ENCODE assay signal across 1 cellular context in the genomic region with DNA sequence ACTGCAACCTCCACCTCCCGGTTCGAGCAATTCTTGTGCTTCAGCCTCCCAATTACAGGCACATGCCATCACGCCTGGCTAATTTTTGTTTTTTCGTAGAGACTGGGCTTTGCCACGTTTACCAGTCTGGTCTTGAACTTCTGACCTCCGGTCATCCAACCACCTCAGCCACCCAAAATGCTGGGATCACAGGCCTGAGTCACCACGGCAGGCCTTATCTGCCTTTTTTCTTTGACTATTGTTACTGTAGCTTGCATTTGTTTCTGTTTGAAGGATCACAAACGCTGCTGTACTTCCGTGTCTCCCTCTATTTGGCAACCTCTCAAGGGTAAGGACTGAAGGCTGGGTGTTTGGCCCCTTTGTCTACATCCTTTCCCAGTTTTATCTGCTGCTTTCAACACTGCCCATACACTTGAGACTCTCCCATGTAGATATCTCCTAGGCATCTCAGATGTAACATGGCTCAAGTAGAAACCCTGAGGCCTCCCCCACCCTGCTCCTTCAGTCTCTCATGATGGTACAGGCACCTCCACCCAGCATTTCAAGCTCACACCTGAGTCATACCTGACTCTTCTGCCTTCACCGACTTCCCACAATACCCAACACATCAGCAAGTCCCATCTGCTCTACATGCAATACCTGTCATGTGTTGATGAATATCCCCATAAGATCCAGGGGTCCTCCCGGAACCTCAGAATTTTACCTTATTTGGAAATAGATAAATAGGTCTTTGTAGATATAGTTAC.
A peak's percentile ranks its signal among the peaks of the same experiment; 100 is the strongest.
TF ChIP-seq lines count a peak whose summit lies in the region.

No MANE protein-coding gene starts in this region.

TF ChIP-seq in HepG2, 621 proteins besides CTCF, POLR2A, EP300 and RAD21 (continued from another document and continues in another):
- TF ChIP-seq, protein P1, sequence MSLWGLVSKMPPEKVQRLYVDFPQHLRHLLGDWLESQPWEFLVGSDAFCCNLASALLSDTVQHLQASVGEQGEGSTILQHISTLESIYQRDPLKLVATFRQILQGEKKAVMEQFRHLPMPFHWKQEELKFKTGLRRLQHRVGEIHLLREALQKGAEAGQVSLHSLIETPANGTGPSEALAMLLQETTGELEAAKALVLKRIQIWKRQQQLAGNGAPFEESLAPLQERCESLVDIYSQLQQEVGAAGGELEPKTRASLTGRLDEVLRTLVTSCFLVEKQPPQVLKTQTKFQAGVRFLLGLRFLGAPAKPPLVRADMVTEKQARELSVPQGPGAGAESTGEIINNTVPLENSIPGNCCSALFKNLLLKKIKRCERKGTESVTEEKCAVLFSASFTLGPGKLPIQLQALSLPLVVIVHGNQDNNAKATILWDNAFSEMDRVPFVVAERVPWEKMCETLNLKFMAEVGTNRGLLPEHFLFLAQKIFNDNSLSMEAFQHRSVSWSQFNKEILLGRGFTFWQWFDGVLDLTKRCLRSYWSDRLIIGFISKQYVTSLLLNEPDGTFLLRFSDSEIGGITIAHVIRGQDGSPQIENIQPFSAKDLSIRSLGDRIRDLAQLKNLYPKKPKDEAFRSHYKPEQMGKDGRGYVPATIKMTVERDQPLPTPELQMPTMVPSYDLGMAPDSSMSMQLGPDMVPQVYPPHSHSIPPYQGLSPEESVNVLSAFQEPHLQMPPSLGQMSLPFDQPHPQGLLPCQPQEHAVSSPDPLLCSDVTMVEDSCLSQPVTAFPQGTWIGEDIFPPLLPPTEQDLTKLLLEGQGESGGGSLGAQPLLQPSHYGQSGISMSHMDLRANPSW (CRISPR knock-in tag; IDR thresholded peaks at IDR 0.05; ENCODE audit: borderline replicate concordance), result no peak
- TF ChIP-seq RFXAP (CRISPR knock-in tag; IDR thresholded peaks at IDR 0.05; ENCODE audit: borderline replicate concordance) (0 out of 2 replicates have a peak, but pooled peaks have one; percentile 19), ZNF550 (CRISPR knock-in tag; IDR thresholded peaks at IDR 0.05; ENCODE audit: borderline replicate concordance) (no peak), CCDC6 (CRISPR knock-in tag; IDR thresholded peaks at IDR 0.05) (no peak), DRAP1 (CRISPR knock-in tag; IDR thresholded peaks at IDR 0.05) (no peak), ETV6 (CRISPR knock-in tag; conservative IDR thresholded peaks at IDR 0.05) (no peak), SNAPC2 (CRISPR knock-in tag; IDR thresholded peaks at IDR 0.05) (no peak), HNRNPH1 (optimal IDR thresholded peaks at IDR 0.05; ENCODE audit: low read depth, low read length) (no peak), ZNF790 (CRISPR knock-in tag; IDR thresholded peaks at IDR 0.05; ENCODE audit: borderline replicate concordance) (no peak), NR2F2 (IDR thresholded peaks at IDR 0.05; ENCODE audit: borderline replicate concordance, low read depth) (no peak), TCF7 (IDR thresholded peaks at IDR 0.05; ENCODE audit: low read depth) (peak; percentile 57), NR1H2 (CRISPR knock-in tag; IDR thresholded peaks at IDR 0.05; ENCODE audit: borderline replicate concordance, low read depth) (no peak), RORA (CRISPR knock-in tag; IDR thresholded peaks at IDR 0.05) (no peak), ZNF850 (CRISPR knock-in tag; conservative IDR thresholded peaks at IDR 0.05) (no peak), RFX1 (IDR thresholded peaks at IDR 0.05) (no peak), ZNF101 (CRISPR knock-in tag; IDR thresholded peaks at IDR 0.05; ENCODE audit: borderline replicate concordance, low read depth) (no peak), SALL1 (CRISPR knock-in tag; IDR thresholded peaks at IDR 0.05) (peak; percentile 29; the same call in 1 of the 2 replicates), SAP130 (CRISPR knock-in tag; IDR thresholded peaks at IDR 0.05; ENCODE audit: low read depth) (0 out of 2 replicates have a peak, but pooled peaks have one; percentile 32), ZNF136 (CRISPR knock-in tag; IDR thresholded peaks at IDR 0.05; ENCODE audit: low read depth) (no peak), PCBP1 (IDR thresholded peaks at IDR 0.05; ENCODE audit: borderline replicate concordance, low read depth, low read length) (no peak), PAX8 (CRISPR knock-in tag; IDR thresholded peaks at IDR 0.05; ENCODE audit: borderline replicate concordance) (no peak), SOX13 (IDR thresholded peaks at IDR 0.05) (peak; percentile 88), SOX13 (CRISPR knock-in tag; conservative IDR thresholded peaks at IDR 0.05 in 1 of 2, IDR thresholded peaks at IDR 0.05 in 1 of 2) (peak in 1 of 2 experiments; percentile 97; a peak in 2 of 4 replicates), ZBTB3 (CRISPR knock-in tag; IDR thresholded peaks at IDR 0.05; ENCODE audit: borderline replicate concordance, low read depth) (no peak), CBFB (CRISPR knock-in tag; IDR thresholded peaks at IDR 0.05) (no peak), FLYWCH1 (CRISPR knock-in tag; IDR thresholded peaks at IDR 0.05) (no peak), NR2C2 (CRISPR knock-in tag; IDR thresholded peaks at IDR 0.05; ENCODE audit: borderline replicate concordance) (peak; percentile 25; the same call in 1 of the 2 replicates), ZNF776 (CRISPR knock-in tag; IDR thresholded peaks at IDR 0.05) (no peak), ZBTB33 (CRISPR knock-in tag; IDR thresholded peaks at IDR 0.05) (no peak), ZZZ3 (CRISPR knock-in tag; IDR thresholded peaks at IDR 0.05; ENCODE audit: borderline replicate concordance) (no peak), ZMYM4 (CRISPR knock-in tag; IDR thresholded peaks at IDR 0.05) (no peak), TBP (CRISPR knock-in tag; IDR thresholded peaks at IDR 0.05) (no peak), EHMT2 (IDR thresholded peaks at IDR 0.05; ENCODE audit: borderline replicate concordance, low read depth, low read length) (peak; percentile 27; the same call in 1 of the 2 replicates), TGIF2 (CRISPR knock-in tag; IDR thresholded peaks at IDR 0.05) (no peak), ZNF672 (CRISPR knock-in tag; IDR thresholded peaks at IDR 0.05) (no peak), HDAC2 (CRISPR knock-in tag; IDR thresholded peaks at IDR 0.05) (peak; percentile 57), MTA3 (CRISPR knock-in tag; IDR thresholded peaks at IDR 0.05) (no peak), FOXO4 (CRISPR knock-in tag; conservative IDR thresholded peaks at IDR 0.05) (no peak), PRDM15 (CRISPR knock-in tag; IDR thresholded peaks at IDR 0.05) (no peak)
- TF ChIP-seq, protein P2, sequence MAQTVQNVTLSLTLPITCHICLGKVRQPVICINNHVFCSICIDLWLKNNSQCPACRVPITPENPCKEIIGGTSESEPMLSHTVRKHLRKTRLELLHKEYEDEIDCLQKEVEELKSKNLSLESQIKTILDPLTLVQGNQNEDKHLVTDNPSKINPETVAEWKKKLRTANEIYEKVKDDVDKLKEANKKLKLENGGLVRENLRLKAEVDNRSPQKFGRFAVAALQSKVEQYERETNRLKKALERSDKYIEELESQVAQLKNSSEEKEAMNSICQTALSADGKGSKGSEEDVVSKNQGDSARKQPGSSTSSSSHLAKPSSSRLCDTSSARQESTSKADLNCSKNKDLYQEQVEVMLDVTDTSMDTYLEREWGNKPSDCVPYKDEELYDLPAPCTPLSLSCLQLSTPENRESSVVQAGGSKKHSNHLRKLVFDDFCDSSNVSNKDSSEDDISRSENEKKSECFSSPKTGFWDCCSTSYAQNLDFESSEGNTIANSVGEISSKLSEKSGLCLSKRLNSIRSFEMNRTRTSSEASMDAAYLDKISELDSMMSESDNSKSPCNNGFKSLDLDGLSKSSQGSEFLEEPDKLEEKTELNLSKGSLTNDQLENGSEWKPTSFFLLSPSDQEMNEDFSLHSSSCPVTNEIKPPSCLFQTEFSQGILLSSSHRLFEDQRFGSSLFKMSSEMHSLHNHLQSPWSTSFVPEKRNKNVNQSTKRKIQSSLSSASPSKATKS (CRISPR knock-in tag; IDR thresholded peaks at IDR 0.05), result no peak
- TF ChIP-seq, protein P3, sequence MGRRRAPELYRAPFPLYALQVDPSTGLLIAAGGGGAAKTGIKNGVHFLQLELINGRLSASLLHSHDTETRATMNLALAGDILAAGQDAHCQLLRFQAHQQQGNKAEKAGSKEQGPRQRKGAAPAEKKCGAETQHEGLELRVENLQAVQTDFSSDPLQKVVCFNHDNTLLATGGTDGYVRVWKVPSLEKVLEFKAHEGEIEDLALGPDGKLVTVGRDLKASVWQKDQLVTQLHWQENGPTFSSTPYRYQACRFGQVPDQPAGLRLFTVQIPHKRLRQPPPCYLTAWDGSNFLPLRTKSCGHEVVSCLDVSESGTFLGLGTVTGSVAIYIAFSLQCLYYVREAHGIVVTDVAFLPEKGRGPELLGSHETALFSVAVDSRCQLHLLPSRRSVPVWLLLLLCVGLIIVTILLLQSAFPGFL (CRISPR knock-in tag; IDR thresholded peaks at IDR 0.05), result no peak
